In genomic region chr17:30323262-30323894, GRCh38 we compare ENCODE assay signal across 10 cellular contexts. TPM values are rescaled to one million over a fixed set of nuclear protein-coding genes. Genes with fewer than 3 reads are reported as not detected.
A peak's percentile ranks its signal among the peaks of the same experiment; 100 is the strongest.
DNase-seq lines count a peak whose midpoint lies in the region; ATAC-seq, FAIRE-seq and TF ChIP-seq lines count a peak whose summit lies in the region.
"Had no signal": no experiment of that assay in that cellular context is flagged by ENCODE, and none has a peak within 500 bp of the region (broad histone marks: within the 10 kb centered on the region; RNA-seq: fewer than 3 reads in every experiment).

No MANE protein-coding gene starts in this region.

- H2AFZ ChIP-seq in OCI-LY7 (ENCODE audit: low read length) = peak overlapping the region; percentile 41
- no peak overlapping the region for H2AFZ ChIP-seq in K562 (ENCODE audit: low read depth, low read length)

- peak overlapping the region; percentile 51 for H3K27ac ChIP-seq in CD4-positive, alpha-beta T cell (ENCODE audit: low read depth, low read length)
- H3K27ac ChIP-seq in OCI-LY7 (ENCODE audit: low read depth, low read length, poor library complexity, severe bottlenecking) (peak overlapping the region; percentile 96), K562 (ENCODE audit: extremely low read depth, low read depth, low read length) (no peak overlapping the region)

- WGBS in K562 (ENCODE audit: insufficient coverage, low coverage, missing lambda C conversion rate) = 17% methylated on average over 5 of the region's 5 CpGs

- H3K9ac ChIP-seq in K562 (ENCODE audit: insufficient read depth in 1 of 2, low read depth in 2 of 2, low read length in 2 of 2) = no peak overlapping the region

- FAIRE-seq in K562 (lab: Jason Lieb, UNC) = no peak

- no peaks in the 10 kb centered on the region for H3K9me3 ChIP-seq in CD4-positive, alpha-beta T cell (ENCODE audit: control insufficient read depth, low read length)
- H3K9me3 ChIP-seq in OCI-LY7 (ENCODE audit: low read length) (no peaks in the 10 kb centered on the region), K562 (replicated peaks; ENCODE audit: control insufficient read depth, insufficient read depth, low read depth, low read length) (no peaks in the 10 kb centered on the region)

- H3K79me2 ChIP-seq in OCI-LY7 (ENCODE audit: insufficient read depth, low read depth, low read length) = no peaks in the 10 kb centered on the region
- no peaks in the 10 kb centered on the region for H3K79me2 ChIP-seq in K562 (ENCODE audit: control insufficient read depth, insufficient read depth, low read length)

- DNase-seq in CD4-positive, alpha-beta T cell = peak; percentile 22 to 74 (median 56)
- DNase-seq in H4 (ENCODE audit: low spot score) (peak; percentile 38), OCI-LY7 (ENCODE audit: low spot score) (peak; percentile 87), K562 (ENCODE audit: extremely low read depth in 1 of 4, low spot score in 3 of 4) (no peak), ecto neural progenitor cell (ENCODE audit: low spot score) (no peak), cerebellar nuclear complex (lab: John Stamatoyannopoulos, UW) (no peak)
- DNase-seq: NCI-H1092 treated with DMSO at 0.1 percent for 48 hours had no signal

- TF ChIP-seq EP300 in K562 (IDR thresholded peaks at IDR 0.05; ENCODE audit: low read length) = no peak

- no peak for TF ChIP-seq CTCF in CD4-positive, alpha-beta T cell (IDR thresholded peaks at IDR 0.05)
- TF ChIP-seq CTCF in OCI-LY7 (conservative IDR thresholded peaks at IDR 0.05; ENCODE audit: low read length) (no peak), K562 (IDR thresholded peaks at IDR 0.05 in 2 of 3, conservative IDR thresholded peaks at IDR 0.05 in 1 of 3; ENCODE audit: insufficient read depth in 2 of 3, low read depth in 1 of 3, low read length in 3 of 3) (no peak)

- H3K9me2 ChIP-seq in OCI-LY7 (ENCODE audit: insufficient read depth, low read length) = no peaks in the 10 kb centered on the region

- peak overlapping the region; percentile 88 for H3K27ac Mint-ChIP-seq in CD4-positive, alpha-beta T cell

- CTCF ChIA-PET in CD4-positive, alpha-beta T cell (lab: Charles Lee) = interaction anchor here (0.9 to 2.5 kb wide), 6 partner anchors 10 to 55 kb away, joined by 3 to 19 read pairs (median 4); partner anchors contain the start of gene TMIGD1
- CTCF ChIA-PET in OCI-LY7 (lab: Charles Lee; ENCODE audit: unreplicated experiment) (interaction anchor here (1.0 kb wide), 2 partner anchors 13 to 219 kb away, joined by 3 to 6 read pairs; no protein-coding TSS in a partner anchor), K562 (lab: Yijun Ruan, JAX; ENCODE audit: low intra/inter-chr PET ratio) (no interaction called here)

- no peaks in the 10 kb centered on the region for H3K27me3 ChIP-seq in CD4-positive, alpha-beta T cell (ENCODE audit: control insufficient read depth, insufficient read depth, low read length)
- no peaks in the 10 kb centered on the region for H3K27me3 ChIP-seq in K562 (ENCODE audit: control insufficient read depth in 2 of 2, insufficient read depth in 2 of 2, low read length in 2 of 2)

- TF ChIP-seq POLR2A in K562 (conservative IDR thresholded peaks at IDR 0.05) = no peak

- peak; percentile 85 for ATAC-seq in CD4-positive, alpha-beta T cell (ENCODE audit: poor library complexity)
- ATAC-seq in K562 = peak; percentile 31; the same call in 1 of the 3 replicates
- no peak for ATAC-seq in HG03565 (IDR thresholded peaks at IDR 0.05; ENCODE audit: unreplicated experiment)
- no peak for ATAC-seq in HG03342 (IDR thresholded peaks at IDR 0.05; ENCODE audit: unreplicated experiment)

- H3K36me3 Mint-ChIP-seq in CD4-positive, alpha-beta T cell (ENCODE audit: low read depth) = no peaks in the 10 kb centered on the region

- no peaks in the 10 kb centered on the region for H3K9me3 Mint-ChIP-seq in CD4-positive, alpha-beta T cell
- H3K9me3 Mint-ChIP-seq: neural crest cell had no signal

- no peaks in the 10 kb centered on the region for H3K27me3 Mint-ChIP-seq in CD4-positive, alpha-beta T cell

- intact Hi-C loops in CD4-positive, alpha-beta T cell (cut with DNase I, micrococcal nuclease) = loop anchor here in 1 of 2 experiments (1.0 kb wide), 2 partner anchors 9 to 13 kb away; no protein-coding TSS in a partner anchor
- intact Hi-C loops in OCI-LY7 (cut with micrococcal nuclease; ENCODE audit: unreplicated experiment) (no loop called here), K562 (cut with micrococcal nuclease) (no loop called here)

- H4K20me1 ChIP-seq in OCI-LY7 (ENCODE audit: insufficient read depth, low read length) (no peaks in the 10 kb centered on the region), K562 (replicated peaks; ENCODE audit: control insufficient read depth, insufficient read depth, low read length) (no peaks in the 10 kb centered on the region)

- H3K4me1 ChIP-seq in OCI-LY7 (ENCODE audit: insufficient read depth, low read length, poor library complexity, severe bottlenecking) (peaks cover 64% of the 10 kb centered on the region), K562 (replicated peaks in 1 of 2; ENCODE audit: control insufficient read depth in 2 of 2, insufficient read depth in 2 of 2, low read length in 2 of 2) (peaks cover 0 to 17% of the 10 kb centered on the region in 2 experiments; a peak in 3 of 5 replicates)

- peak overlapping the region; percentile 58 for H3K4me3 Mint-ChIP-seq in CD4-positive, alpha-beta T cell
- H3K4me3 Mint-ChIP-seq: neural crest cell had no signal

- H3K9me1 ChIP-seq in K562 (ENCODE audit: control insufficient read depth, insufficient read depth, low read length) = no peaks in the 10 kb centered on the region

- POLR2A ChIA-PET in CD4-positive, alpha-beta T cell (lab: Charles Lee) = interaction anchor here (0.7 to 3.4 kb wide), 22 partner anchors 8 to 481 kb away, joined by 3 to 45 read pairs (median 4); partner anchors contain the start of genes BLMH, CPD, GOSR1 and NSRP1
- POLR2A ChIA-PET in OCI-LY7 (lab: Charles Lee) (interaction anchor here (0.9 to 1.7 kb wide), 4 partner anchors 10 to 218 kb away, joined by 3 to 10 read pairs (median 4); partner anchors contain the start of gene TMIGD1), K562 (lab: Yijun Ruan, JAX) (interaction anchor here (0.8 to 1.5 kb wide), 3 partner anchors 13 to 49 kb away, joined by 3 to 4 read pairs (median 4); no protein-coding TSS in a partner anchor)

- H3K36me3 ChIP-seq in OCI-LY7 (ENCODE audit: insufficient read depth, low read length) (no peaks in the 10 kb centered on the region), K562 (ENCODE audit: control insufficient read depth, insufficient read depth, low read length) (no peaks in the 10 kb centered on the region)

- no TSS peak for BruUV-seq in OCI-LY7 (replicated peaks; lab: Mats Ljungman, UMichigan)
- no TSS peak for BruUV-seq in K562 (replicated peaks; lab: Mats Ljungman, UMichigan)

- in situ Hi-C loops in K562 (cut with MboI) = no loop called here

- no peak for TF ChIP-seq RAD21 in K562 (CRISPR knock-in tag; conservative IDR thresholded peaks at IDR 0.05 in 1 of 2, IDR thresholded peaks at IDR 0.05 in 1 of 2)

- H3K4me1 Mint-ChIP-seq in CD4-positive, alpha-beta T cell (ENCODE audit: low read depth) = peaks cover 58% of the 10 kb centered on the region

- H3K4me2 ChIP-seq in OCI-LY7 (ENCODE audit: low read length) (peak overlapping the region; percentile 74), K562 (ENCODE audit: insufficient read depth, low read length) (no peak overlapping the region)

- H3K4me3 ChIP-seq in OCI-LY7 (ENCODE audit: low read depth, low read length, poor library complexity, severe bottlenecking) = peak overlapping the region; percentile 63
- H3K4me3 ChIP-seq in K562 = no peak overlapping the region

RNA-seq across cellular contexts. Expression of gene TMIGD1, which starts 10.5 kb away (rescaled TPM):
- not detected for total RNA-seq in CD4-positive, alpha-beta T cell
- not detected in 2 replicates for total RNA-seq in H4 (2014; rRNA removed; shearing (Covaris generic))
- not detected in 2 replicates for total RNA-seq in OCI-LY7 (2014; rRNA removed; shearing (Covaris generic))
- total RNA-seq in OCI-LY7 (2022) = not detected in 2 replicates
- not detected in 2 replicates for total RNA-seq in K562 (2011; cell fraction: chromatin; rRNA removed; ENCODE audit: low replicate concordance)
- not detected in 2 replicates for total RNA-seq in K562 (2011; cell fraction: nucleolus; rRNA removed)
- total RNA-seq in K562 (2011; cell fraction: nucleoplasm; rRNA removed) = not detected in 2 replicates
- not detected in 2 replicates for total RNA-seq in K562 (2014; rRNA removed)
- total RNA-seq in K562 (2014; rRNA removed; fragmentation: Illumina TruSeq; extraction: Trizol) = not detected in 2 replicates
- not detected in 2 replicates for total RNA-seq in K562 (2015; rRNA removed; fragmentation: Illumina TruSeq; extraction: Trizol)
- not detected in 2 replicates for total RNA-seq in K562 (2021)
- polyA plus RNA-seq in K562 (2011; rRNA removed) = not detected in 2 replicates
- not detected in 2 replicates for polyA plus RNA-seq in K562 (2011; cell fraction: cytosol; rRNA removed)
- polyA plus RNA-seq in K562 (2011; cell fraction: nucleus; rRNA removed) = not detected in 2 replicates
- not detected in 2 replicates for polyA plus RNA-seq in K562 (2012)
- polyA plus RNA-seq in K562 (2014; fragmentation: Illumina TruSeq; extraction: Trizol) = not detected in 2 replicates
- polyA plus RNA-seq in K562 (2014; fragmentation: Nextera tagmentation; extraction: Ambion mirVana) = not detected
- not detected in 2 replicates for polyA plus RNA-seq in K562 (2014; rRNA removed)
- polyA minus RNA-seq in K562 (2011; rRNA and poly(A)+ RNA removed) = not detected in 2 replicates
- polyA minus RNA-seq in K562 (2011; cell fraction: cytosol; rRNA and poly(A)+ RNA removed) = not detected in 2 replicates
- not detected in 2 replicates for polyA minus RNA-seq in K562 (2011; cell fraction: nucleus; rRNA and poly(A)+ RNA removed)
- total RNA-seq: neural crest cell had no signal

RNA-seq across cellular contexts. Expression of gene BLMH, which starts 31.6 kb away (rescaled TPM):
- total RNA-seq in CD4-positive, alpha-beta T cell = 10 to 100 TPM; 32.9 to 36.5 TPM
- total RNA-seq in H4 (2014; rRNA removed; shearing (Covaris generic)) = 32.9 and 48.8 TPM in 2 replicates
- total RNA-seq in OCI-LY7 (2014; rRNA removed; shearing (Covaris generic)) = 33.8 and 35.0 TPM in 2 replicates
- total RNA-seq in OCI-LY7 (2022) = 65.7 and 72.7 TPM in 2 replicates
- 72.7 and 152 TPM in 2 replicates for total RNA-seq in K562 (2011; cell fraction: chromatin; rRNA removed; ENCODE audit: low replicate concordance)
- 40.2 and 50.1 TPM in 2 replicates for total RNA-seq in K562 (2011; cell fraction: nucleolus; rRNA removed)
- 84.8 and 99.5 TPM in 2 replicates for total RNA-seq in K562 (2011; cell fraction: nucleoplasm; rRNA removed)
- total RNA-seq in K562 (2014; rRNA removed) = 54.9 and 61.5 TPM in 2 replicates
- total RNA-seq in K562 (2014; rRNA removed; fragmentation: Illumina TruSeq; extraction: Trizol) = 103 and 110 TPM in 2 replicates
- 75.8 and 78.7 TPM in 2 replicates for total RNA-seq in K562 (2015; rRNA removed; fragmentation: Illumina TruSeq; extraction: Trizol)
- 106 and 118 TPM in 2 replicates for total RNA-seq in K562 (2021)
- polyA plus RNA-seq in K562 (2011; rRNA removed) = 21.3 and 45.3 TPM in 2 replicates
- 18.2 and 21.3 TPM in 2 replicates for polyA plus RNA-seq in K562 (2011; cell fraction: cytosol; rRNA removed)
- 28.2 and 35.4 TPM in 2 replicates for polyA plus RNA-seq in K562 (2011; cell fraction: nucleus; rRNA removed)
- polyA plus RNA-seq in K562 (2012) = 64.1 and 83.7 TPM in 2 replicates
- polyA plus RNA-seq in K562 (2014; fragmentation: Illumina TruSeq; extraction: Trizol) = 103 and 113 TPM in 2 replicates
- polyA plus RNA-seq in K562 (2014; fragmentation: Nextera tagmentation; extraction: Ambion mirVana) = 10 to 100 TPM; 26.0 to 38.7 TPM
- polyA plus RNA-seq in K562 (2014; rRNA removed) = 67.3 and 69.7 TPM in 2 replicates
- 40.0 and 65.9 TPM in 2 replicates for polyA minus RNA-seq in K562 (2011; rRNA and poly(A)+ RNA removed)
- polyA minus RNA-seq in K562 (2011; cell fraction: cytosol; rRNA and poly(A)+ RNA removed) = 23.3 and 36.8 TPM in 2 replicates
- 30.9 and 33.9 TPM in 2 replicates for polyA minus RNA-seq in K562 (2011; cell fraction: nucleus; rRNA and poly(A)+ RNA removed)

RNA-seq across cellular contexts. Expression of gene CPD, which starts 55.3 kb away (rescaled TPM):
- 10 to 100 TPM; 26.2 to 30.7 TPM for total RNA-seq in CD4-positive, alpha-beta T cell
- 37.9 and 40.8 TPM in 2 replicates for total RNA-seq in H4 (2014; rRNA removed; shearing (Covaris generic))
- total RNA-seq in OCI-LY7 (2014; rRNA removed; shearing (Covaris generic)) = 16.4 and 20.7 TPM in 2 replicates
- total RNA-seq in OCI-LY7 (2022) (22.4 and 24.0 TPM in 2 replicates), K562 (2014; rRNA removed) (16.2 and 22.4 TPM in 2 replicates), K562 (2014; rRNA removed; fragmentation: Illumina TruSeq; extraction: Trizol) (21.9 and 26.1 TPM in 2 replicates), K562 (2015; rRNA removed; fragmentation: Illumina TruSeq; extraction: Trizol) (20.8 and 21.7 TPM in 2 replicates), K562 (2021) (21.3 and 24.4 TPM in 2 replicates)
- 55.4 and 75.5 TPM in 2 replicates for total RNA-seq in K562 (2011; cell fraction: chromatin; rRNA removed; ENCODE audit: low replicate concordance)
- 32.4 and 50.1 TPM in 2 replicates for total RNA-seq in K562 (2011; cell fraction: nucleolus; rRNA removed)
- 56.6 and 61.7 TPM in 2 replicates for total RNA-seq in K562 (2011; cell fraction: nucleoplasm; rRNA removed)
- polyA plus RNA-seq in K562 (2011; rRNA removed) (11.2 and 20.4 TPM in 2 replicates), K562 (2014; fragmentation: Illumina TruSeq; extraction: Trizol) (16.4 and 16.7 TPM in 2 replicates), K562 (2014; fragmentation: Nextera tagmentation; extraction: Ambion mirVana) (1 to 10 TPM; 4.5 to 4.9 TPM), K562 (2014; rRNA removed) (6.9 and 8.6 TPM in 2 replicates)
- 3.8 and 5.1 TPM in 2 replicates for polyA plus RNA-seq in K562 (2011; cell fraction: cytosol; rRNA removed)
- polyA plus RNA-seq in K562 (2011; cell fraction: nucleus; rRNA removed) = 8.6 and 9.4 TPM in 2 replicates
- 10.9 and 17.2 TPM in 2 replicates for polyA plus RNA-seq in K562 (2012)
- 55.2 and 66.7 TPM in 2 replicates for polyA minus RNA-seq in K562 (2011; rRNA and poly(A)+ RNA removed)
- polyA minus RNA-seq in K562 (2011; cell fraction: cytosol; rRNA and poly(A)+ RNA removed) = 23.1 and 45.0 TPM in 2 replicates
- 9.0 and 13.3 TPM in 2 replicates for polyA minus RNA-seq in K562 (2011; cell fraction: nucleus; rRNA and poly(A)+ RNA removed)

Comparison
In these comparisons a context has a peak if more than half of its experiments do, and no peak if none do; other contexts are left out.
1. ATAC-seq: peak in CD4-positive, alpha-beta T cell (single experiment) and K562 (single experiment); none in HG03565 (single experiment) and HG03342 (single experiment).
2. DNase-seq: peak in CD4-positive, alpha-beta T cell (10 of 10), H4 (single experiment) and OCI-LY7 (single experiment); none in K562 (0 of 4), ecto neural progenitor cell (single experiment) and cerebellar nuclear complex (0 of 2).